ENCODE assay signal across 23 cellular contexts in genomic region chr4:147354994-147355393, GRCh38.
"Had no signal": no experiment of that assay in that cellular context is flagged by ENCODE, and none has a peak within 500 bp of the region (broad histone marks: within the 10 kb centered on the region; RNA-seq: fewer than 3 reads in every experiment).

No MANE protein-coding gene starts in this region.

- H3K4me1 Mint-ChIP-seq: natural killer cell; stimulated activated memory B cell treated with anti-CD40 and anti-IgM and Interleukin-4, amounts not matched to agents 10 μg/mL and 1 μg/mL and 100 μg/mL, for 72 hours had no signal

- H3K27ac Mint-ChIP-seq: natural killer cell; stimulated activated memory B cell treated with anti-CD40 and anti-IgM and Interleukin-4, amounts not matched to agents 10 μg/mL and 1 μg/mL and 100 μg/mL, for 72 hours; stimulated activated naive CD8-positive, alpha-beta T cell treated with anti-CD3 and anti-CD28 coated beads, Interleukin-15, Interleukin-2, amounts not matched to agents 100 ng/mL and 50 ng/mL, for 24 hours had no signal

- H3K27me3 Mint-ChIP-seq: stimulated activated memory B cell treated with anti-CD40 and anti-IgM and Interleukin-4, amounts not matched to agents 10 μg/mL and 1 μg/mL and 100 μg/mL, for 72 hours; stimulated activated naive CD8-positive, alpha-beta T cell treated with anti-CD3 and anti-CD28 coated beads, Interleukin-15, Interleukin-2, amounts not matched to agents 100 ng/mL and 50 ng/mL, for 24 hours had no signal

- H3K27ac ChIP-seq: dorsolateral prefrontal cortex, gastroesophageal sphincter, ovary, spleen, upper lobe of left lung, uterus had no signal

- H3K4me1 ChIP-seq: gastroesophageal sphincter, spleen, upper lobe of left lung, uterus had no signal

- H3K9me3 ChIP-seq: gastroesophageal sphincter, ovary, spleen, tibial artery, upper lobe of left lung, uterus had no signal

- H3K27me3 ChIP-seq: dorsolateral prefrontal cortex, gastroesophageal sphincter, ovary, spleen, tibial artery, upper lobe of left lung, uterus had no signal

- H3K9me3 Mint-ChIP-seq: neural crest cell; stimulated activated naive CD8-positive, alpha-beta T cell treated with anti-CD3 and anti-CD28 coated beads, Interleukin-15, Interleukin-2, amounts not matched to agents 100 ng/mL and 50 ng/mL, for 24 hours had no signal

- H3K4me3 Mint-ChIP-seq: natural killer cell; neural crest cell; stimulated activated memory B cell treated with anti-CD40 and anti-IgM and Interleukin-4, amounts not matched to agents 10 μg/mL and 1 μg/mL and 100 μg/mL, for 72 hours; stimulated activated naive CD8-positive, alpha-beta T cell treated with anti-CD3 and anti-CD28 coated beads, Interleukin-15, Interleukin-2, amounts not matched to agents 100 ng/mL and 50 ng/mL, for 24 hours had no signal

- H3K4me3 ChIP-seq: dorsolateral prefrontal cortex, gastroesophageal sphincter, lung, ovary, spleen, tibial artery, upper lobe of left lung, uterus had no signal

- DNase-seq: cortex of kidney; dorsolateral prefrontal cortex; effector memory CD4-positive, alpha-beta T cell; foreskin fibroblast; kidney; left cardiac atrium; left ventricle myocardium superior; mesendoderm; natural killer cell; ovary; right cardiac atrium; spleen; stimulated activated CD4-positive, alpha-beta T cell treated with anti-CD3 and anti-CD28 coated beads, Interleukin-15, amount 100 ng/mL, for 24 hours; stimulated activated CD4-positive, alpha-beta T cell treated with anti-CD3 and anti-CD28 coated beads, Interleukin-1b, Interleukin-23, amount 100 ng/mL, for 48 hours; stimulated activated CD4-positive, alpha-beta T cell treated with anti-CD3 and anti-CD28 coated beads, Interleukin-4, amount 100 ng/mL, for 24 hours; tibial artery; upper lobe of left lung; uterus had no signal

- H3K36me3 Mint-ChIP-seq: natural killer cell; stimulated activated memory B cell treated with anti-CD40 and anti-IgM and Interleukin-4, amounts not matched to agents 10 μg/mL and 1 μg/mL and 100 μg/mL, for 72 hours had no signal

- H3K36me3 ChIP-seq: gastroesophageal sphincter, ovary, spleen, tibial artery, upper lobe of left lung, uterus had no signal
